1 cellular context compared by ENCODE assay signal in the genomic region with DNA sequence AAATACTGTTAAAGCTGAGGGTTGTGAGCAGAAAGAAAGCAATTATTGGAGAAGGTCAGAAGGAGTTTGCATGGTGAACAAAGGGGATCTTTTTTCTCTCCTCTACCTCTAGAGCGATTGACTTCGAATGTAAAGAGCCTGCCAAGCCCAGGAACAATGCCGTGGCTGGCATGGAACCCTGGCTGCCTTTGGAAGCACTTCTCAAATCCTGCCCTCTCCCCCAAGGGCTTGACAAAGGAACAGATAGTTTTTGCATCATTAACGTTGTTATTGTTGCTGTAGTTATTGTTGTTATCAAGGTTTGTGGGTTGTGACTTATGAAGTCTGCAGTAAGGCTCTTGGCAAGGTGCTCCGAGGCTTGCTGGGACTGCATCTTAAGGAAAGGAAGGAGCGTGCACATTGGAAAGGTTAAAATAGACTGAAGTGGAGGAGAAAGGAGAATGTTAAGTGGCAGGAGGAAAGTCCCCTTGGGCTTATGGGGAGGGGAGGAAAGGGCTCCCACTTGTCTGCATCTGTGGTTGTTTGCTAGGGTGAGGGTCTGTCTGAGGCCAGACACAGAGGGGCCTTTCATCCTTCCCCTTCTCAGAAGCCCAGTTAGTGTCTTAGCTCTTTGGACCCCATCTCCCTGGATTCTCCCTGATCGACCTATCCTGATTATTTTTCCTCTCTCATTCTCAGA.
TF ChIP-seq lines count a peak whose summit lies in the region.

No MANE protein-coding gene starts in this region.

TF ChIP-seq in K562, 482 proteins besides CTCF, POLR2A, EP300 and RAD21 (continued from another document):
- no peak for TF ChIP-seq GTF2B (IDR thresholded peaks at IDR 0.05; ENCODE audit: extremely low read depth, insufficient read length)
- TF ChIP-seq ZNF316 (IDR thresholded peaks at IDR 0.05) = no peak
- no peak for TF ChIP-seq ATF1 (CRISPR knock-in tag; IDR thresholded peaks at IDR 0.05)
- TF ChIP-seq ATF1 (tag; IDR thresholded peaks at IDR 0.05) = no peak
- TF ChIP-seq, protein P1, sequence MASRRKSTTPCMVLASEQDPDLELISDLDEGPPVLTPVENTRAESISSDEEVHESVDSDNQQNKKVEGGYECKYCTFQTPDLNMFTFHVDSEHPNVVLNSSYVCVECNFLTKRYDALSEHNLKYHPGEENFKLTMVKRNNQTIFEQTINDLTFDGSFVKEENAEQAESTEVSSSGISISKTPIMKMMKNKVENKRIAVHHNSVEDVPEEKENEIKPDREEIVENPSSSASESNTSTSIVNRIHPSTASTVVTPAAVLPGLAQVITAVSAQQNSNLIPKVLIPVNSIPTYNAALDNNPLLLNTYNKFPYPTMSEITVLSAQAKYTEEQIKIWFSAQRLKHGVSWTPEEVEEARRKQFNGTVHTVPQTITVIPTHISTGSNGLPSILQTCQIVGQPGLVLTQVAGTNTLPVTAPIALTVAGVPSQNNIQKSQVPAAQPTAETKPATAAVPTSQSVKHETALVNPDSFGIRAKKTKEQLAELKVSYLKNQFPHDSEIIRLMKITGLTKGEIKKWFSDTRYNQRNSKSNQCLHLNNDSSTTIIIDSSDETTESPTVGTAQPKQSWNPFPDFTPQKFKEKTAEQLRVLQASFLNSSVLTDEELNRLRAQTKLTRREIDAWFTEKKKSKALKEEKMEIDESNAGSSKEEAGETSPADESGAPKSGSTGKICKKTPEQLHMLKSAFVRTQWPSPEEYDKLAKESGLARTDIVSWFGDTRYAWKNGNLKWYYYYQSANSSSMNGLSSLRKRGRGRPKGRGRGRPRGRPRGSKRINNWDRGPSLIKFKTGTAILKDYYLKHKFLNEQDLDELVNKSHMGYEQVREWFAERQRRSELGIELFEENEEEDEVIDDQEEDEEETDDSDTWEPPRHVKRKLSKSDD (conservative IDR thresholded peaks at IDR 0.05; ENCODE audit: low read length) = no peak
- no peak for TF ChIP-seq ETV1 (tag; conservative IDR thresholded peaks at IDR 0.05; ENCODE audit: low read depth)
- TF ChIP-seq, protein P2, sequence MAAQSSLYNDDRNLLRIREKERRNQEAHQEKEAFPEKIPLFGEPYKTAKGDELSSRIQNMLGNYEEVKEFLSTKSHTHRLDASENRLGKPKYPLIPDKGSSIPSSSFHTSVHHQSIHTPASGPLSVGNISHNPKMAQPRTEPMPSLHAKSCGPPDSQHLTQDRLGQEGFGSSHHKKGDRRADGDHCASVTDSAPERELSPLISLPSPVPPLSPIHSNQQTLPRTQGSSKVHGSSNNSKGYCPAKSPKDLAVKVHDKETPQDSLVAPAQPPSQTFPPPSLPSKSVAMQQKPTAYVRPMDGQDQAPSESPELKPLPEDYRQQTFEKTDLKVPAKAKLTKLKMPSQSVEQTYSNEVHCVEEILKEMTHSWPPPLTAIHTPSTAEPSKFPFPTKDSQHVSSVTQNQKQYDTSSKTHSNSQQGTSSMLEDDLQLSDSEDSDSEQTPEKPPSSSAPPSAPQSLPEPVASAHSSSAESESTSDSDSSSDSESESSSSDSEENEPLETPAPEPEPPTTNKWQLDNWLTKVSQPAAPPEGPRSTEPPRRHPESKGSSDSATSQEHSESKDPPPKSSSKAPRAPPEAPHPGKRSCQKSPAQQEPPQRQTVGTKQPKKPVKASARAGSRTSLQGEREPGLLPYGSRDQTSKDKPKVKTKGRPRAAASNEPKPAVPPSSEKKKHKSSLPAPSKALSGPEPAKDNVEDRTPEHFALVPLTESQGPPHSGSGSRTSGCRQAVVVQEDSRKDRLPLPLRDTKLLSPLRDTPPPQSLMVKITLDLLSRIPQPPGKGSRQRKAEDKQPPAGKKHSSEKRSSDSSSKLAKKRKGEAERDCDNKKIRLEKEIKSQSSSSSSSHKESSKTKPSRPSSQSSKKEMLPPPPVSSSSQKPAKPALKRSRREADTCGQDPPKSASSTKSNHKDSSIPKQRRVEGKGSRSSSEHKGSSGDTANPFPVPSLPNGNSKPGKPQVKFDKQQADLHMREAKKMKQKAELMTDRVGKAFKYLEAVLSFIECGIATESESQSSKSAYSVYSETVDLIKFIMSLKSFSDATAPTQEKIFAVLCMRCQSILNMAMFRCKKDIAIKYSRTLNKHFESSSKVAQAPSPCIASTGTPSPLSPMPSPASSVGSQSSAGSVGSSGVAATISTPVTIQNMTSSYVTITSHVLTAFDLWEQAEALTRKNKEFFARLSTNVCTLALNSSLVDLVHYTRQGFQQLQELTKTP (IDR thresholded peaks at IDR 0.05; ENCODE audit: low read depth in 1 of 2, partially characterized antibody in 2 of 2) = no peak
- no peak for TF ChIP-seq ATF7 (IDR thresholded peaks at IDR 0.05)
- TF ChIP-seq UBTF (IDR thresholded peaks at IDR 0.05; ENCODE audit: borderline replicate concordance in 1 of 2, low read depth in 2 of 2, low read length in 2 of 2) = no peak
- TF ChIP-seq ZBTB7A (IDR thresholded peaks at IDR 0.05; ENCODE audit: borderline replicate concordance, control insufficient read depth, low read depth, low read length) = no peak
- TF ChIP-seq, protein P3, sequence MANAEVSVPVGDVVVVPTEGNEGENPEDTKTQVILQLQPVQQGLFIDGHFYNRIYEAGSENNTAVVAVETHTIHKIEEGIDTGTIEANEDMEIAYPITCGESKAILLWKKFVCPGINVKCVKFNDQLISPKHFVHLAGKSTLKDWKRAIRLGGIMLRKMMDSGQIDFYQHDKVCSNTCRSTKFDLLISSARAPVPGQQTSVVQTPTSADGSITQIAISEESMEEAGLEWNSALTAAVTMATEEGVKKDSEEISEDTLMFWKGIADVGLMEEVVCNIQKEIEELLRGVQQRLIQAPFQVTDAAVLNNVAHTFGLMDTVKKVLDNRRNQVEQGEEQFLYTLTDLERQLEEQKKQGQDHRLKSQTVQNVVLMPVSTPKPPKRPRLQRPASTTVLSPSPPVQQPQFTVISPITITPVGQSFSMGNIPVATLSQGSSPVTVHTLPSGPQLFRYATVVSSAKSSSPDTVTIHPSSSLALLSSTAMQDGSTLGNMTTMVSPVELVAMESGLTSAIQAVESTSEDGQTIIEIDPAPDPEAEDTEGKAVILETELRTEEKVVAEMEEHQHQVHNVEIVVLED (CRISPR knock-in tag; IDR thresholded peaks at IDR 0.05) = no peak
- TF ChIP-seq ZBTB17 (CRISPR knock-in tag; IDR thresholded peaks at IDR 0.05) = no peak
- no peak for TF ChIP-seq MTA3 (IDR thresholded peaks at IDR 0.05; ENCODE audit: borderline replicate concordance)
- no peak for TF ChIP-seq MYC (IDR thresholded peaks at IDR 0.05; ENCODE audit: low read depth, low read length)
- TF ChIP-seq MYC (CRISPR knock-in tag; IDR thresholded peaks at IDR 0.05; ENCODE audit: borderline replicate concordance, low read depth) = no peak
- TF ChIP-seq ZNF431 (CRISPR knock-in tag; IDR thresholded peaks at IDR 0.05) = no peak
- no peak for TF ChIP-seq BDP1 (IDR thresholded peaks at IDR 0.05; ENCODE audit: insufficient read depth, insufficient read length)
- no peak for TF ChIP-seq RAD51 (IDR thresholded peaks at IDR 0.05; ENCODE audit: borderline replicate concordance, low read depth)
